11 cellular contexts compared by ENCODE assay signal in genomic region chr10:11527700-11528255, GRCh38.
A peak's percentile ranks its signal among the peaks of the same experiment; 100 is the strongest.
DNase-seq lines count a peak whose midpoint lies in the region; ATAC-seq and TF ChIP-seq lines count a peak whose summit lies in the region.
"Had no signal": no experiment of that assay in that cellular context is flagged by ENCODE, and none has a peak within 500 bp of the region (broad histone marks: within the 10 kb centered on the region; RNA-seq: fewer than 3 reads in every experiment).

No MANE protein-coding gene starts in this region.

- H3K27me3 Mint-ChIP-seq in T-cell = no peaks in the 10 kb centered on the region

- H3K9me2 ChIP-seq in SK-N-SH = no peaks in the 10 kb centered on the region

- H3K9me3 ChIP-seq in SK-N-SH = no peaks in the 10 kb centered on the region

- peaks cover 9% of the 10 kb centered on the region; the same call in 1 of the 2 replicates for H3K79me2 ChIP-seq in SK-N-SH (ENCODE audit: insufficient read depth)

- DNase-seq in SK-N-SH (no peak), T-cell (no peak), fibroblast of peridontal ligament (ENCODE audit: extremely low read depth) (peak; percentile 66), COLO829 (ENCODE audit: low spot score) (no peak), GDM1 (lab: John Stamatoyannopoulos, UW) (no peak)
- DNase-seq in stimulated activated effector memory CD8-positive, alpha-beta T cell treated with anti-CD3 and anti-CD28 coated beads, Interleukin-12 subunit alpha, Interleukin-12 subunit beta, amount 100 ng/mL, for 72 hours (ENCODE audit: low spot score in 2 of 2) = no peak
- DNase-seq: activated effector memory CD4-positive, alpha-beta T cell treated with anti-CD3 and anti-CD28 coated beads, Interleukin-2, amount 50 U/mL, for 16 hours; HCEC 1CT had no signal

- peak overlapping the region; percentile 27 to 66 (median 66) for H3K4me3 Mint-ChIP-seq in T-cell
- peak overlapping the region; percentile 4 for H3K4me3 Mint-ChIP-seq in stimulated activated effector memory CD8-positive, alpha-beta T cell treated with anti-CD3 and anti-CD28 coated beads, Interleukin-12 subunit alpha, Interleukin-12 subunit beta, amount 100 ng/mL, for 72 hours

- CTCF ChIA-PET in SK-N-SH (lab: Yijun Ruan, JAX) (interaction anchor here (1.3 kb wide), 1 partner anchor 13 kb away, joined by 3 read pairs; no protein-coding TSS in a partner anchor), T-cell (lab: Charles Lee) (no interaction called here)

- 0 out of 2 replicates have a peak overlapping the region, but pooled peaks have one; percentile 13 for H3K4me2 ChIP-seq in SK-N-SH

- peaks cover 19 to 31% (median 19%) of the 10 kb centered on the region in 3 donors for H3K4me1 Mint-ChIP-seq in T-cell
- H3K4me1 Mint-ChIP-seq in stimulated activated effector memory CD8-positive, alpha-beta T cell treated with anti-CD3 and anti-CD28 coated beads, Interleukin-12 subunit alpha, Interleukin-12 subunit beta, amount 100 ng/mL, for 72 hours = peaks cover 6% of the 10 kb centered on the region

- TF ChIP-seq CTCF in SK-N-SH (IDR thresholded peaks at IDR 0.05) = no peak

- peak overlapping the region; percentile 31 to 68 for H3K27ac Mint-ChIP-seq in T-cell
- no peak overlapping the region for H3K27ac Mint-ChIP-seq in stimulated activated effector memory CD8-positive, alpha-beta T cell treated with anti-CD3 and anti-CD28 coated beads, Interleukin-12 subunit alpha, Interleukin-12 subunit beta, amount 100 ng/mL, for 72 hours

- no peaks in the 10 kb centered on the region for H4K20me1 ChIP-seq in SK-N-SH (ENCODE audit: insufficient read depth)

- H3K36me3 Mint-ChIP-seq in T-cell = peaks cover 13% of the 10 kb centered on the region
- H3K36me3 Mint-ChIP-seq in stimulated activated effector memory CD8-positive, alpha-beta T cell treated with anti-CD3 and anti-CD28 coated beads, Interleukin-12 subunit alpha, Interleukin-12 subunit beta, amount 100 ng/mL, for 72 hours = no peaks in the 10 kb centered on the region

- H3K36me3 ChIP-seq in SK-N-SH (replicated peaks in 1 of 2; ENCODE audit: control insufficient read depth in 1 of 2, insufficient read depth in 2 of 2, low read length in 1 of 2) = peaks cover 0 to 7% of the 10 kb centered on the region in 2 experiments

- H3K4me3 ChIP-seq in SK-N-SH (ENCODE audit: low read depth in 2 of 2, low read length in 1 of 2) = no peak overlapping the region

- TF ChIP-seq EP300 in SK-N-SH (IDR thresholded peaks at IDR 0.05; ENCODE audit: borderline replicate concordance in 1 of 2, low read depth in 1 of 2, low read length in 1 of 2) = no peak

- H3K27me3 ChIP-seq in SK-N-SH (ENCODE audit: insufficient read depth) = no peaks in the 10 kb centered on the region

- TF ChIP-seq RAD21 in SK-N-SH (IDR thresholded peaks at IDR 0.05; ENCODE audit: low read length) = no peak

- ATAC-seq in SK-N-SH treated with all-trans-retinoic acid at 6 μM for 48 hours (no peak), T-cell (replicated peaks in 1 of 4) (no peak), GM18517 (IDR thresholded peaks at IDR 0.05; ENCODE audit: unreplicated experiment) (no peak)
- ATAC-seq in stimulated activated effector memory CD8-positive, alpha-beta T cell treated with anti-CD3 and anti-CD28 coated beads, Interleukin-12 subunit alpha, Interleukin-12 subunit beta, amount 100 ng/mL, for 72 hours = no peak

- H3K9ac ChIP-seq in SK-N-SH = no peak overlapping the region

- no peak overlapping the region for H2AFZ ChIP-seq in SK-N-SH (ENCODE audit: low read depth)

- H3F3A ChIP-seq in SK-N-SH (replicated peaks; ENCODE audit: insufficient read depth) = no peaks in the 10 kb centered on the region

- H3K27ac ChIP-seq in SK-N-SH (ENCODE audit: low read depth in 2 of 2, low read length in 1 of 2) = no peak overlapping the region
- H3K27ac ChIP-seq: 22Rv1 had no signal

- H3K4me1 ChIP-seq in SK-N-SH (ENCODE audit: control insufficient read depth in 1 of 2, insufficient read depth in 2 of 2, low read depth in 1 of 2, low read length in 1 of 2) = peaks cover 3 to 6% of the 10 kb centered on the region in 2 experiments; a peak in 2 of 4 replicates

- WGBS in SK-N-SH (ENCODE audit: low lambda C conversion rate) = 91% methylated on average over 4 of the region's 4 CpGs

- no peaks in the 10 kb centered on the region for H3K9me3 Mint-ChIP-seq in T-cell
- no peaks in the 10 kb centered on the region for H3K9me3 Mint-ChIP-seq in stimulated activated effector memory CD8-positive, alpha-beta T cell treated with anti-CD3 and anti-CD28 coated beads, Interleukin-12 subunit alpha, Interleukin-12 subunit beta, amount 100 ng/mL, for 72 hours

- POLR2A ChIA-PET in SK-N-SH (lab: Yijun Ruan, JAX) = no interaction called here
- POLR2A ChIA-PET in T-cell (lab: Charles Lee) = no interaction called here

TF ChIP-seq in SK-N-SH, 30 proteins besides CTCF, POLR2A, EP300 and RAD21 (continues in another document):
- TF ChIP-seq, protein P1, sequence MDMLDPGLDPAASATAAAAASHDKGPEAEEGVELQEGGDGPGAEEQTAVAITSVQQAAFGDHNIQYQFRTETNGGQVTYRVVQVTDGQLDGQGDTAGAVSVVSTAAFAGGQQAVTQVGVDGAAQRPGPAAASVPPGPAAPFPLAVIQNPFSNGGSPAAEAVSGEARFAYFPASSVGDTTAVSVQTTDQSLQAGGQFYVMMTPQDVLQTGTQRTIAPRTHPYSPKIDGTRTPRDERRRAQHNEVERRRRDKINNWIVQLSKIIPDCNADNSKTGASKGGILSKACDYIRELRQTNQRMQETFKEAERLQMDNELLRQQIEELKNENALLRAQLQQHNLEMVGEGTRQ (IDR thresholded peaks at IDR 0.05; ENCODE audit: borderline replicate concordance, low read depth, low read length) = no peak
- TF ChIP-seq TEAD4 (IDR thresholded peaks at IDR 0.05; ENCODE audit: borderline replicate concordance, insufficient read depth) (no peak), RCOR1 (IDR thresholded peaks at IDR 0.05; ENCODE audit: low read length) (no peak), GABPA (IDR thresholded peaks at IDR 0.05; ENCODE audit: low read depth) (no peak)
- TF ChIP-seq, protein P2, sequence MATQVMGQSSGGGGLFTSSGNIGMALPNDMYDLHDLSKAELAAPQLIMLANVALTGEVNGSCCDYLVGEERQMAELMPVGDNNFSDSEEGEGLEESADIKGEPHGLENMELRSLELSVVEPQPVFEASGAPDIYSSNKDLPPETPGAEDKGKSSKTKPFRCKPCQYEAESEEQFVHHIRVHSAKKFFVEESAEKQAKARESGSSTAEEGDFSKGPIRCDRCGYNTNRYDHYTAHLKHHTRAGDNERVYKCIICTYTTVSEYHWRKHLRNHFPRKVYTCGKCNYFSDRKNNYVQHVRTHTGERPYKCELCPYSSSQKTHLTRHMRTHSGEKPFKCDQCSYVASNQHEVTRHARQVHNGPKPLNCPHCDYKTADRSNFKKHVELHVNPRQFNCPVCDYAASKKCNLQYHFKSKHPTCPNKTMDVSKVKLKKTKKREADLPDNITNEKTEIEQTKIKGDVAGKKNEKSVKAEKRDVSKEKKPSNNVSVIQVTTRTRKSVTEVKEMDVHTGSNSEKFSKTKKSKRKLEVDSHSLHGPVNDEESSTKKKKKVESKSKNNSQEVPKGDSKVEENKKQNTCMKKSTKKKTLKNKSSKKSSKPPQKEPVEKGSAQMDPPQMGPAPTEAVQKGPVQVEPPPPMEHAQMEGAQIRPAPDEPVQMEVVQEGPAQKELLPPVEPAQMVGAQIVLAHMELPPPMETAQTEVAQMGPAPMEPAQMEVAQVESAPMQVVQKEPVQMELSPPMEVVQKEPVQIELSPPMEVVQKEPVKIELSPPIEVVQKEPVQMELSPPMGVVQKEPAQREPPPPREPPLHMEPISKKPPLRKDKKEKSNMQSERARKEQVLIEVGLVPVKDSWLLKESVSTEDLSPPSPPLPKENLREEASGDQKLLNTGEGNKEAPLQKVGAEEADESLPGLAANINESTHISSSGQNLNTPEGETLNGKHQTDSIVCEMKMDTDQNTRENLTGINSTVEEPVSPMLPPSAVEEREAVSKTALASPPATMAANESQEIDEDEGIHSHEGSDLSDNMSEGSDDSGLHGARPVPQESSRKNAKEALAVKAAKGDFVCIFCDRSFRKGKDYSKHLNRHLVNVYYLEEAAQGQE (IDR thresholded peaks at IDR 0.05; ENCODE audit: low read depth, low read length) = no peak

TF ChIP-seq in SK-N-SH treated with all-trans-retinoic acid at 6 μM for 48 hours, 23 proteins besides CTCF, POLR2A, EP300 and RAD21 (continues in another document):
- no peak for TF ChIP-seq TSHZ2 (CRISPR knock-in tag; IDR thresholded peaks at IDR 0.05)
- TF ChIP-seq TCF4 (CRISPR knock-in tag; IDR thresholded peaks at IDR 0.05; ENCODE audit: borderline replicate concordance) = no peak
